In the genomic region with DNA sequence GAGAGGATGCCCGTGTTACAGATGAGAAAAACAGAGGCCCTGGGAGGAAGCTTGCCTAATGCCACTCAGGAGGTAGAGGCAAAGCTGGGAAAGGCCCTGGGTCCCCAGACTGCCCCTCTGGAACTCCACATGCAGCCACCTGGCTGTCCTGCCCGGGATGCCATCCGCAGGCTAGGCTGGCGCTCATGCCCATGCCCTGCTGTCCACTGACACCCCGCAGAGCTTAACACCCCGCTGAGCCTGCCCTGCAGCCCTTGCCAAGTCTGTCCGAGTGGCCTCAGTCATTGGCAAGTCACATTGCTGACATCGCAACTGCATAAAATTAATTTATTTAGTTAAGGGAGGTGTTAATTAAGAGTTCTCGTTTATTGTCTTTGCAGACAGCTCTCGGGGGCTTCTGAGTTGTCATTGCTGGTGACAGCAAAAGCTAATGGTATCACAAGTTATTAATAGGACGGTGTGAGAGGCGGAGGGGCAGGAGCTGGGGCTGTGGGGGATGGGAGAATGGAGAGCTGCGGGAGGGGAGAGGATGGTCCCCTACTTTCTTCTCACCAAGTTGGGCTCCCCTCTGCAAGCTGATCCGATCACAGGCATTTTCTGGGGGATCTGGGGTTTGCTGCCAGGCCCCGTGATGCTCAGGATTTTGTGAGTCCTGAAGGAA, we compare ENCODE assay signal across 23 cellular contexts.
"Had no signal": no experiment of that assay in that cellular context is flagged by ENCODE, and none has a peak within 500 bp of the region (broad histone marks: within the 10 kb centered on the region; RNA-seq: fewer than 3 reads in every experiment).

No MANE protein-coding gene starts in this region.

- H3K4me1 Mint-ChIP-seq: activated B cell treated with CpG ODN at 0.5 μM for 24 hours; activated CD4-positive, alpha-beta T cell treated with anti-CD3 and anti-CD28 coated beads, Interleukin-2, amount 10 ng/mL, durations not matched to agents 24 days and 14 days had no signal

- H3K4me3 ChIP-seq: cardiac muscle cell had no signal

- H3K9me3 Mint-ChIP-seq: activated B cell treated with CpG ODN at 0.5 μM for 24 hours; activated CD4-positive, alpha-beta T cell treated with anti-CD3 and anti-CD28 coated beads, Interleukin-2, amount 10 ng/mL, durations not matched to agents 24 days and 14 days; activated naive CD4-positive, alpha-beta T cell treated with anti-CD3 and anti-CD28 coated beads for 36 hours; activated T-cell treated with anti-CD3 and anti-CD28 coated beads, Interleukin-2, amount 50 U/mL, for 4 hours; T-helper 1 cell treated with Interleukin-12 subunit alpha and Interleukin-12 subunit beta and Interleukin-4 antibody, amounts not matched to agents 30 μg/mL and 1 μg/mL, for 36 hours had no signal

- H3K4me3 Mint-ChIP-seq: activated B cell treated with CpG ODN at 0.5 μM for 24 hours; activated CD4-positive, alpha-beta T cell treated with anti-CD3 and anti-CD28 coated beads, Interleukin-2, amount 10 ng/mL, durations not matched to agents 24 days and 14 days; activated naive CD4-positive, alpha-beta T cell treated with anti-CD3 and anti-CD28 coated beads for 36 hours; activated naive CD8-positive, alpha-beta T cell; activated T-cell treated with anti-CD3 and anti-CD28 coated beads, Interleukin-2, amount 50 U/mL, for 4 hours; T-helper 1 cell treated with Interleukin-12 subunit alpha and Interleukin-12 subunit beta and Interleukin-4 antibody, amounts not matched to agents 30 μg/mL and 1 μg/mL, for 36 hours had no signal

- H3K36me3 Mint-ChIP-seq: activated naive CD8-positive, alpha-beta T cell had no signal

- DNase-seq: activated B cell treated with CpG ODN at 0.5 μM for 24 hours; activated CD4-positive, alpha-beta T cell treated with anti-CD3 and anti-CD28 coated beads for 1 hour; activated CD4-positive, alpha-beta T cell treated with anti-CD3 and anti-CD28 coated beads, Interleukin-2, amount 10 ng/mL, durations not matched to agents 24 days and 14 days; activated CD4-positive, alpha-beta T cell treated with anti-CD3 and anti-CD28 coated beads, Interleukin-2, amount 50 U/mL, for 48 hours; activated CD8-positive, alpha-beta memory T cell treated with anti-CD3 and anti-CD28 coated beads for 24 hours; activated effector memory CD4-positive, alpha-beta T cell treated with anti-CD3 and anti-CD28 coated beads, Interleukin-2, amount 50 U/mL, for 16 hours; activated naive CD4-positive, alpha-beta T cell treated with anti-CD3 and anti-CD28 coated beads for 36 hours; activated T-cell treated with anti-CD3 and anti-CD28 coated beads, Interleukin-2, amount 50 U/mL, for 4 hours; brain microvascular endothelial cell; NCI-H1092; NCI-H1417; NCI-H1930; NCI-H2171; NCI-H2227 treated with DMSO at 0.1 percent for 48 hours; NCI-H446 treated with DMSO at 0.1 percent for 48 hours; NCI-H524 treated with DMSO at 0.1 percent for 48 hours; NCI-H748 treated with DMSO at 0.1 percent for 48 hours; SHP77 treated with DMSO at 0.1 percent for 48 hours had no signal

- H3K27me3 Mint-ChIP-seq: activated CD4-positive, alpha-beta T cell treated with anti-CD3 and anti-CD28 coated beads, Interleukin-2, amount 10 ng/mL, durations not matched to agents 24 days and 14 days; activated naive CD8-positive, alpha-beta T cell had no signal

- H3K27me3 ChIP-seq: cardiac muscle cell had no signal

- H3K27ac Mint-ChIP-seq: activated B cell treated with CpG ODN at 0.5 μM for 24 hours; activated CD4-positive, alpha-beta T cell treated with anti-CD3 and anti-CD28 coated beads, Interleukin-2, amount 10 ng/mL, durations not matched to agents 24 days and 14 days; activated naive CD4-positive, alpha-beta T cell treated with anti-CD3 and anti-CD28 coated beads for 36 hours; activated naive CD8-positive, alpha-beta T cell; T-helper 1 cell treated with Interleukin-12 subunit alpha and Interleukin-12 subunit beta and Interleukin-4 antibody, amounts not matched to agents 30 μg/mL and 1 μg/mL, for 36 hours had no signal

- H3K27ac ChIP-seq: brain microvascular endothelial cell, cardiac muscle cell, KMS-11, RWPE1 had no signal

- H3K36me3 ChIP-seq: brain microvascular endothelial cell, cardiac muscle cell had no signal

- ATAC-seq: activated T-cell treated with anti-CD3 and anti-CD28 coated beads, Interleukin-2, amount 50 U/mL, for 4 hours had no signal
